In genomic region chr22:44143596-44143995, GRCh38 we compare ENCODE assay signal across 25 cellular contexts. TPM values are rescaled to one million over a fixed set of nuclear protein-coding genes. Genes with fewer than 3 reads are reported as not detected.
"Had no signal": no experiment of that assay in that cellular context is flagged by ENCODE, and none has a peak within 500 bp of the region (broad histone marks: within the 10 kb centered on the region; RNA-seq: fewer than 3 reads in every experiment).

No MANE protein-coding gene starts in this region.

- H3K9me3 ChIP-seq: neutrophil, pancreas, spleen had no signal

- H3K27ac ChIP-seq: cardiac muscle cell, epithelial cell of prostate, neutrophil, pancreas, spleen, tibial nerve had no signal

- H3K4me1 ChIP-seq: pancreas, spleen had no signal

- H3K36me3 ChIP-seq: cardiac muscle cell, neutrophil, pancreas had no signal

- ATAC-seq: activated CD4-positive, CD25-positive, alpha-beta regulatory T cell treated with anti-CD3 and anti-CD28 coated beads, Interleukin-2, amount 50 U/mL, for 24 hours; activated CD8-positive, alpha-beta T cell treated with anti-CD3 and anti-CD28 coated beads, Interleukin-2, amount 10 ng/mL, durations not matched to agents 7 days and 5 days; effector memory CD8-positive, alpha-beta T cell; left lobe of liver; stimulated activated memory B cell treated with anti-CD40 and anti-IgM and Interleukin-4, amounts not matched to agents 10 μg/mL and 1 μg/mL and 100 μg/mL, for 72 hours had no signal

- H3K4me3 ChIP-seq: cardiac muscle cell, pancreas, spleen, tibial nerve had no signal

- H3K9me3 Mint-ChIP-seq: activated CD4-positive, alpha-beta T cell treated with anti-CD3 and anti-CD28 coated beads, Interleukin-2, amount 10 ng/mL, durations not matched to agents 7 days and 5 days; activated T-cell treated with anti-CD3 and anti-CD28 coated beads, Interleukin-2, amount 50 U/mL, for 24 hours; activated T-helper 2 cell treated with anti-CD3 and anti-CD28 coated beads, Interferon-gamma antibody, Interleukin-2, Interleukin-4, amounts not matched to agents 10 μg/mL and 5 μg/mL and 100 μg/mL, durations not matched to agents 14 hours and 24 hours and 36 hours; effector memory CD8-positive, alpha-beta T cell; stimulated activated memory B cell treated with anti-CD40 and anti-IgM and Interleukin-4, amounts not matched to agents 10 μg/mL and 1 μg/mL and 100 μg/mL, for 72 hours had no signal

- H3K4me3 Mint-ChIP-seq: activated CD4-positive, alpha-beta T cell treated with anti-CD3 and anti-CD28 coated beads, Interleukin-2, amount 10 ng/mL, durations not matched to agents 7 days and 5 days; activated CD8-positive, alpha-beta T cell treated with anti-CD3 and anti-CD28 coated beads, Interleukin-2, amount 10 ng/mL, durations not matched to agents 7 days and 5 days; activated naive CD8-positive, alpha-beta T cell treated with anti-CD3 and anti-CD28 coated beads, Interleukin-2, amount 10 ng/mL, durations not matched to agents 7 days and 5 days; activated T-cell treated with anti-CD3 and anti-CD28 coated beads, Interleukin-2, amount 50 U/mL, for 24 hours; effector memory CD8-positive, alpha-beta T cell had no signal

- H3K27me3 Mint-ChIP-seq: activated CD4-positive, alpha-beta T cell treated with anti-CD3 and anti-CD28 coated beads, Interleukin-2, amount 10 ng/mL, durations not matched to agents 7 days and 5 days; activated naive CD8-positive, alpha-beta T cell treated with anti-CD3 and anti-CD28 coated beads, Interleukin-2, amount 10 ng/mL, durations not matched to agents 7 days and 5 days; activated T-cell treated with anti-CD3 and anti-CD28 coated beads, Interleukin-2, amount 50 U/mL, for 24 hours; effector memory CD8-positive, alpha-beta T cell; naive B cell; stimulated activated memory B cell treated with anti-CD40 and anti-IgM and Interleukin-4, amounts not matched to agents 10 μg/mL and 1 μg/mL and 100 μg/mL, for 72 hours had no signal

- H3K27me3 ChIP-seq: neutrophil, pancreas, spleen, tibial nerve had no signal

- DNase-seq: activated CD4-positive, alpha-beta T cell treated with anti-CD3 and anti-CD28 coated beads, Interleukin-2, amount 10 ng/mL, durations not matched to agents 7 days and 5 days; activated CD8-positive, alpha-beta T cell treated with anti-CD3 and anti-CD28 coated beads, Interleukin-2, amount 10 ng/mL, durations not matched to agents 7 days and 5 days; activated naive CD4-positive, alpha-beta T cell treated with Interleukin-2 at 50 U/mL for 16 hours; activated naive CD8-positive, alpha-beta T cell treated with anti-CD3 and anti-CD28 coated beads, Interleukin-2, amount 10 ng/mL, durations not matched to agents 7 days and 5 days; activated T-cell treated with anti-CD3 and anti-CD28 coated beads, Interleukin-2, amount 50 U/mL, for 24 hours; amygdala; dermis blood vessel endothelial cell; effector memory CD8-positive, alpha-beta T cell; naive B cell; spleen; stimulated activated CD4-positive, alpha-beta T cell treated with anti-CD3 and anti-CD28 coated beads, Interleukin-4, amount 100 ng/mL, for 4 hours; T1000 had no signal

- H3K27ac Mint-ChIP-seq: activated CD4-positive, alpha-beta T cell treated with anti-CD3 and anti-CD28 coated beads, Interleukin-2, amount 10 ng/mL, durations not matched to agents 7 days and 5 days; activated CD8-positive, alpha-beta T cell treated with anti-CD3 and anti-CD28 coated beads, Interleukin-2, amount 10 ng/mL, durations not matched to agents 7 days and 5 days; activated naive CD8-positive, alpha-beta T cell treated with anti-CD3 and anti-CD28 coated beads, Interleukin-2, amount 10 ng/mL, durations not matched to agents 7 days and 5 days; activated T-cell treated with anti-CD3 and anti-CD28 coated beads, Interleukin-2, amount 50 U/mL, for 24 hours; activated T-helper 2 cell treated with anti-CD3 and anti-CD28 coated beads, Interferon-gamma antibody, Interleukin-2, Interleukin-4, amounts not matched to agents 10 μg/mL and 5 μg/mL and 100 μg/mL, durations not matched to agents 14 hours and 24 hours and 36 hours had no signal

- H3K4me1 Mint-ChIP-seq: activated CD4-positive, alpha-beta T cell treated with anti-CD3 and anti-CD28 coated beads, Interleukin-2, amount 10 ng/mL, durations not matched to agents 7 days and 5 days; activated naive CD8-positive, alpha-beta T cell treated with anti-CD3 and anti-CD28 coated beads, Interleukin-2, amount 10 ng/mL, durations not matched to agents 7 days and 5 days had no signal

RNA-seq across cellular contexts. Expression of gene PARVG, which starts 37.1 kb away (rescaled TPM):
- total RNA-seq: glomerular endothelial cell, lung microvascular endothelial cell, pulmonary artery endothelial cell had no signal
- polyA plus RNA-seq: cardiac muscle cell, keratinocyte had no signal
